In genomic region chr1:184152502-184152901, GRCh38 we compare ENCODE assay signal across 8 cellular contexts.
DNase-seq lines count a peak whose midpoint lies in the region; ATAC-seq, FAIRE-seq and TF ChIP-seq lines count a peak whose summit lies in the region.

No MANE protein-coding gene starts in this region.

- no peak overlapping the region for H3K9ac ChIP-seq in GM12878 (ENCODE audit: control insufficient read depth, insufficient read depth, low read length)

- no peak overlapping the region for H3K27ac Mint-ChIP-seq in activated CD4-positive, alpha-beta T cell treated with anti-CD3 and anti-CD28 coated beads for 36 hours
- no peak overlapping the region for H3K27ac Mint-ChIP-seq in type B pancreatic cell

- no peaks in the 10 kb centered on the region for H3K36me3 Mint-ChIP-seq in activated CD4-positive, alpha-beta T cell treated with anti-CD3 and anti-CD28 coated beads for 36 hours (ENCODE audit: low read depth)
- no peaks in the 10 kb centered on the region for H3K36me3 Mint-ChIP-seq in type B pancreatic cell

- SMC1A ChIA-PET in GM12878 (lab: Charles Lee; ENCODE audit: uncharacterized antibody, unreplicated experiment), result interaction anchor here (0.6 kb wide), 1 partner anchor 710 kb away, joined by 3 read pairs; no protein-coding TSS in a partner anchor

- H3K4me2 ChIP-seq in GM12878 (ENCODE audit: control insufficient read depth, insufficient read depth), result no peak overlapping the region

- no peak for FAIRE-seq in GM12878 (lab: Jason Lieb, UNC)

- no TSS peak for BruUV-seq in GM12878 (replicated peaks; lab: Mats Ljungman, UMichigan)

- peaks cover 12% of the 10 kb centered on the region for H3K4me1 Mint-ChIP-seq in activated CD4-positive, alpha-beta T cell treated with anti-CD3 and anti-CD28 coated beads for 36 hours
- H3K4me1 Mint-ChIP-seq in type B pancreatic cell (ENCODE audit: unreplicated experiment), result peaks cover 22% of the 10 kb centered on the region

- TF ChIP-seq RAD21 in GM12878 (IDR thresholded peaks at IDR 0.05; ENCODE audit: insufficient read depth, low read depth, low read length), result no peak

- H3K4me3 ChIP-seq in GM12878, result no peak overlapping the region
- H3K4me3 ChIP-seq in lung, result peak overlapping the region; percentile 45

- H3K27ac ChIP-seq in GM12878 (ENCODE audit: control insufficient read depth, insufficient read depth) (no peak overlapping the region), lung (ENCODE audit: low read depth in 1 of 2, low read length in 1 of 2) (peak overlapping the region; percentile 49 to 89)

- CTCF ChIA-PET in activated CD4-positive, alpha-beta T cell treated with anti-CD3 and anti-CD28 coated beads for 36 hours (lab: Charles Lee), result interaction anchor here (1.2 kb wide), 1 partner anchor 9 kb away, joined by 3 read pairs; no protein-coding TSS in a partner anchor
- CTCF ChIA-PET in GM12878 (lab: Yijun Ruan, JAX), result interaction anchor here (1.3 to 2.7 kb wide), 2 partner anchors 11 to 70 kb away, joined by 4 to 9 read pairs; no protein-coding TSS in a partner anchor

- in situ Hi-C loops in GM12878 (cut with MboI), result no loop called here

- TF ChIP-seq CTCF in GM12878 (IDR thresholded peaks at IDR 0.05 in 2 of 3, conservative IDR thresholded peaks at IDR 0.05 in 1 of 3; ENCODE audit: control insufficient read depth in 2 of 3, extremely low read depth in 1 of 3, insufficient read depth in 1 of 3, low read depth in 3 of 3, low read length in 3 of 3), result no peak
- TF ChIP-seq CTCF in lung (IDR thresholded peaks at IDR 0.05; ENCODE audit: control extremely low read depth, extremely low read depth), result no peak
- no peak for TF ChIP-seq CTCF in type B pancreatic cell (conservative IDR thresholded peaks at IDR 0.05)

- H3K9me3 Mint-ChIP-seq in activated CD4-positive, alpha-beta T cell treated with anti-CD3 and anti-CD28 coated beads for 36 hours (ENCODE audit: low read depth), result no peaks in the 10 kb centered on the region
- H3K9me3 Mint-ChIP-seq in type B pancreatic cell, result no peaks in the 10 kb centered on the region

- no peak for DNase-seq in activated CD4-positive, alpha-beta T cell treated with anti-CD3 and anti-CD28 coated beads for 36 hours
- no peak for DNase-seq in activated CD4-positive, alpha-beta T cell treated with anti-CD3 and anti-CD28 coated beads for 1 hour
- no peak for DNase-seq in GM12878 (ENCODE audit: low read depth, low spot score)
- DNase-seq in lung (ENCODE audit: low spot score), result no peak
- no peak for DNase-seq in type B pancreatic cell (ENCODE audit: extremely low spot score, unreplicated experiment)
- no peak for DNase-seq in NCI-H1694 treated with DMSO at 0.1 percent for 48 hours (lab: John Stamatoyannopoulos, UW)

- H3K79me2 ChIP-seq in GM12878 (ENCODE audit: control insufficient read depth, insufficient read depth, low read length), result no peaks in the 10 kb centered on the region

- intact Hi-C loops in activated CD4-positive, alpha-beta T cell treated with anti-CD3 and anti-CD28 coated beads for 36 hours (cut with DNase I, micrococcal nuclease), result no loop called here
- intact Hi-C loops in GM12878 (cut with micrococcal nuclease; ENCODE audit: unreplicated experiment), result no loop called here

- H3K4me1 ChIP-seq in GM12878 (ENCODE audit: control insufficient read depth, insufficient read depth, low read length) (no peaks in the 10 kb centered on the region), lung (ENCODE audit: control insufficient read depth in 2 of 2, insufficient read depth in 2 of 2, low read length in 2 of 2) (peaks cover 14 to 15% of the 10 kb centered on the region in 2 donors)

- no peak for TF ChIP-seq POLR2A in GM12878 (IDR thresholded peaks at IDR 0.05; ENCODE audit: low read depth, low read length)

- WGBS in GM12878 (ENCODE audit: insufficient coverage, insufficient replicate concordance, low lambda C conversion rate, missing lambda C conversion rate), result 19% methylated on average over 9 of the region's 9 CpGs
- 6% methylated on average over 9 of the region's 9 CpGs for WGBS in lung, 2 donors

- H3K27me3 Mint-ChIP-seq in activated CD4-positive, alpha-beta T cell treated with anti-CD3 and anti-CD28 coated beads for 36 hours, result peaks cover 39% of the 10 kb centered on the region
- peaks cover 7% of the 10 kb centered on the region for H3K27me3 Mint-ChIP-seq in type B pancreatic cell

- no peaks in the 10 kb centered on the region for H3K36me3 ChIP-seq in GM12878 (ENCODE audit: control insufficient read depth in 2 of 2, insufficient read depth in 2 of 2, low read length in 1 of 2)
- no peaks in the 10 kb centered on the region for H3K36me3 ChIP-seq in lung (ENCODE audit: control insufficient read depth in 2 of 2, insufficient read depth in 2 of 2, low read length in 2 of 2)

- H2AFZ ChIP-seq in GM12878 (ENCODE audit: control insufficient read depth, low read depth, low read length), result no peak overlapping the region

- H4K20me1 ChIP-seq in GM12878 (ENCODE audit: control insufficient read depth, insufficient read depth), result no peaks in the 10 kb centered on the region

- POLR2A ChIA-PET in activated CD4-positive, alpha-beta T cell treated with anti-CD3 and anti-CD28 coated beads for 36 hours (lab: Charles Lee), result no interaction called here
- POLR2A ChIA-PET in GM12878 (lab: Charles Lee), result interaction anchor here (1.7 kb wide), 1 partner anchor 10 kb away, joined by 3 read pairs; no protein-coding TSS in a partner anchor

- ATAC-seq in activated CD4-positive, alpha-beta T cell treated with anti-CD3 and anti-CD28 coated beads for 36 hours, result no peak
- peak; percentile 44 for ATAC-seq in GM12878
- ATAC-seq in lung (ENCODE audit: insufficient read depth, low FRiP score), result peak; percentile 36
- ATAC-seq in HG02571 (IDR thresholded peaks at IDR 0.05; ENCODE audit: unreplicated experiment), result no peak
- ATAC-seq in HG03521 (IDR thresholded peaks at IDR 0.05; ENCODE audit: unreplicated experiment), result no peak

- RAD21 ChIA-PET in GM12878 (lab: Charles Lee; ENCODE audit: unreplicated experiment), result no interaction called here

- no peak for TF ChIP-seq EP300 in GM12878 (IDR thresholded peaks at IDR 0.05; ENCODE audit: borderline replicate concordance in 1 of 2, control insufficient read depth in 1 of 2, low read depth in 2 of 2, low read length in 2 of 2)

- H3K27me3 ChIP-seq in GM12878 (replicated peaks in 1 of 2; ENCODE audit: control insufficient read depth in 2 of 2, insufficient read depth in 2 of 2, low read length in 1 of 2) (peaks cover 0 to 7% of the 10 kb centered on the region in 2 experiments; a peak in 1 of 4 replicates), lung (ENCODE audit: control insufficient read depth, insufficient read depth) (no peaks in the 10 kb centered on the region)

- H3K9me3 ChIP-seq in GM12878 (replicated peaks; ENCODE audit: control insufficient read depth, insufficient read depth, low read length) (no peaks in the 10 kb centered on the region), lung (ENCODE audit: control insufficient read depth in 2 of 2, insufficient read depth in 1 of 2, low read length in 1 of 2) (no peaks in the 10 kb centered on the region)

- peak overlapping the region; percentile 22 for H3K4me3 Mint-ChIP-seq in activated CD4-positive, alpha-beta T cell treated with anti-CD3 and anti-CD28 coated beads for 36 hours
- H3K4me3 Mint-ChIP-seq in type B pancreatic cell, result peak overlapping the region; percentile 26

TF ChIP-seq in GM12878, 131 proteins besides CTCF, POLR2A, EP300 and RAD21 (continues in another document):
- TF ChIP-seq, protein P1, sequence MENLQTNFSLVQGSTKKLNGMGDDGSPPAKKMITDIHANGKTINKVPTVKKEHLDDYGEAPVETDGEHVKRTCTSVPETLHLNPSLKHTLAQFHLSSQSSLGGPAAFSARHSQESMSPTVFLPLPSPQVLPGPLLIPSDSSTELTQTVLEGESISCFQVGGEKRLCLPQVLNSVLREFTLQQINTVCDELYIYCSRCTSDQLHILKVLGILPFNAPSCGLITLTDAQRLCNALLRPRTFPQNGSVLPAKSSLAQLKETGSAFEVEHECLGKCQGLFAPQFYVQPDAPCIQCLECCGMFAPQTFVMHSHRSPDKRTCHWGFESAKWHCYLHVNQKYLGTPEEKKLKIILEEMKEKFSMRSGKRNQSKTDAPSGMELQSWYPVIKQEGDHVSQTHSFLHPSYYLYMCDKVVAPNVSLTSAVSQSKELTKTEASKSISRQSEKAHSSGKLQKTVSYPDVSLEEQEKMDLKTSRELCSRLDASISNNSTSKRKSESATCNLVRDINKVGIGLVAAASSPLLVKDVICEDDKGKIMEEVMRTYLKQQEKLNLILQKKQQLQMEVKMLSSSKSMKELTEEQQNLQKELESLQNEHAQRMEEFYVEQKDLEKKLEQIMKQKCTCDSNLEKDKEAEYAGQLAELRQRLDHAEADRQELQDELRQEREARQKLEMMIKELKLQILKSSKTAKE (IDR thresholded peaks at IDR 0.05; ENCODE audit: low read depth, poor library complexity, severe bottlenecking), result no peak
- TF ChIP-seq NFXL1 (IDR thresholded peaks at IDR 0.05; ENCODE audit: borderline replicate concordance), result no peak
- no peak for TF ChIP-seq RUNX3 (IDR thresholded peaks at IDR 0.05; ENCODE audit: low read length)
- TF ChIP-seq REST (IDR thresholded peaks at IDR 0.05; ENCODE audit: low read depth, low read length), result no peak

Comparison
In these comparisons a context has a peak if more than half of its experiments do, and no peak if none do; other contexts are left out.
1. ATAC-seq: peak in GM12878 (single experiment) and lung (single experiment); none in activated CD4-positive, alpha-beta T cell treated with anti-CD3 and anti-CD28 coated beads for 36 hours (single experiment), HG02571 (single experiment) and HG03521 (single experiment).